Comparison of ENCODE assay signal across 18 cellular contexts in genomic region chr7:72035275-72035674, GRCh38.
A peak's percentile ranks its signal among the peaks of the same experiment; 100 is the strongest.
DNase-seq lines count a peak whose midpoint lies in the region; TF ChIP-seq lines count a peak whose summit lies in the region.
"Had no signal": no experiment of that assay in that cellular context is flagged by ENCODE, and none has a peak within 500 bp of the region (broad histone marks: within the 10 kb centered on the region; RNA-seq: fewer than 3 reads in every experiment).

No MANE protein-coding gene starts in this region.

- H3K9me3 Mint-ChIP-seq in CD14-positive monocyte = peaks cover 2 to 15% (median 9%) of the 10 kb centered on the region in 7 donors
- H3K9me3 Mint-ChIP-seq in activated T-helper 2 cell treated with anti-CD3 and anti-CD28 coated beads, Interferon-gamma antibody, Interleukin-2, Interleukin-4, amounts not matched to agents 10 μg/mL and 5 μg/mL and 100 μg/mL, durations not matched to agents 14 hours and 24 hours and 36 hours = peaks cover 36% of the 10 kb centered on the region

- H3K27ac ChIP-seq in neutrophil = peak overlapping the region; percentile 63
- H3K27ac ChIP-seq: C4-2B had no signal

- H3K36me3 Mint-ChIP-seq in CD14-positive monocyte = peaks cover 2 to 4% of the 10 kb centered on the region in 2 donors
- H3K36me3 Mint-ChIP-seq in activated T-helper 2 cell treated with anti-CD3 and anti-CD28 coated beads, Interferon-gamma antibody, Interleukin-2, Interleukin-4, amounts not matched to agents 10 μg/mL and 5 μg/mL and 100 μg/mL, durations not matched to agents 14 hours and 24 hours and 36 hours (ENCODE audit: low read depth) = no peaks in the 10 kb centered on the region

- H3K4me1 ChIP-seq in neutrophil (ENCODE audit: control insufficient read depth in 1 of 2, insufficient read depth in 1 of 2, low read depth in 1 of 2, low read length in 1 of 2) = peaks cover 11 to 14% of the 10 kb centered on the region in 2 experiments

- no peaks in the 10 kb centered on the region for H3K27me3 ChIP-seq in neutrophil

- DNase-seq in CD14-positive monocyte (ENCODE audit: low spot score) (no peak), KBM-7 (peak; percentile 68), NOMO-1 treated with dmso at 0.1 percent for 144 hours (lab: John Stamatoyannopoulos, UW; ENCODE audit: unreplicated experiment) (peak; percentile 26), NCI-H82 (lab: John Stamatoyannopoulos, UW) (no peak), NCI-H69 (lab: John Stamatoyannopoulos, UW) (no peak)
- no peak for DNase-seq in activated T-helper 2 cell treated with anti-CD3 and anti-CD28 coated beads, Interferon-gamma antibody, Interleukin-2, Interleukin-4, amounts not matched to agents 10 μg/mL and 5 μg/mL and 100 μg/mL, durations not matched to agents 14 hours and 24 hours and 36 hours (ENCODE audit: low spot score)
- DNase-seq: DMS53, KG1, NCI-H1092, NCI-H1436 treated with DMSO at 0.1 percent for 48 hours, NCI-H1930, NCI-H226, NCI-H524, SIG-M5, SK-N-SH, T-helper 1 cell had no signal

- intact Hi-C loops in CD14-positive monocyte (cut with micrococcal nuclease) = no loop called here
- intact Hi-C loops in activated T-helper 2 cell treated with anti-CD3 and anti-CD28 coated beads, Interferon-gamma antibody, Interleukin-2, Interleukin-4, amounts not matched to agents 10 μg/mL and 5 μg/mL and 100 μg/mL, durations not matched to agents 14 hours and 24 hours and 36 hours (cut with micrococcal nuclease) = no loop called here

- H3K36me3 ChIP-seq in neutrophil = no peaks in the 10 kb centered on the region

- H3K4me3 ChIP-seq in neutrophil (ENCODE audit: low read depth in 1 of 2, low read length in 1 of 2) = no peak overlapping the region

- H3K9me3 ChIP-seq in neutrophil = no peaks in the 10 kb centered on the region

- H3K4me1 Mint-ChIP-seq in CD14-positive monocyte = peaks cover 35% of the 10 kb centered on the region
- no peaks in the 10 kb centered on the region for H3K4me1 Mint-ChIP-seq in activated T-helper 2 cell treated with anti-CD3 and anti-CD28 coated beads, Interferon-gamma antibody, Interleukin-2, Interleukin-4, amounts not matched to agents 10 μg/mL and 5 μg/mL and 100 μg/mL, durations not matched to agents 14 hours and 24 hours and 36 hours (ENCODE audit: low read depth)

- peak overlapping the region; percentile 63 to 94 (median 88) for H3K27ac Mint-ChIP-seq in CD14-positive monocyte
- no peak overlapping the region for H3K27ac Mint-ChIP-seq in activated T-helper 2 cell treated with anti-CD3 and anti-CD28 coated beads, Interferon-gamma antibody, Interleukin-2, Interleukin-4, amounts not matched to agents 10 μg/mL and 5 μg/mL and 100 μg/mL, durations not matched to agents 14 hours and 24 hours and 36 hours

- TF ChIP-seq CTCF in CD14-positive monocyte (IDR thresholded peaks at IDR 0.05) (no peak), neutrophil (IDR thresholded peaks at IDR 0.05) (no peak)

- H3K27me3 Mint-ChIP-seq in CD14-positive monocyte (ENCODE audit: low read depth in 3 of 3) = peaks cover 2 to 5% (median 2%) of the 10 kb centered on the region in 3 donors
- no peaks in the 10 kb centered on the region for H3K27me3 Mint-ChIP-seq in activated T-helper 2 cell treated with anti-CD3 and anti-CD28 coated beads, Interferon-gamma antibody, Interleukin-2, Interleukin-4, amounts not matched to agents 10 μg/mL and 5 μg/mL and 100 μg/mL, durations not matched to agents 14 hours and 24 hours and 36 hours (ENCODE audit: low read depth)

- in situ Hi-C loops in KBM-7 (cut with MboI; ENCODE audit: low pct_unique_long_range_greater_than_20kb, low sequenced_read_pairs) = no loop called here

- peak overlapping the region in 1 of 2 donors; percentile 53 for H3K4me3 Mint-ChIP-seq in CD14-positive monocyte
- H3K4me3 Mint-ChIP-seq in activated T-helper 2 cell treated with anti-CD3 and anti-CD28 coated beads, Interferon-gamma antibody, Interleukin-2, Interleukin-4, amounts not matched to agents 10 μg/mL and 5 μg/mL and 100 μg/mL, durations not matched to agents 14 hours and 24 hours and 36 hours (ENCODE audit: low read depth) = no peak overlapping the region

Comparison
In these comparisons a context has a peak if more than half of its experiments do, and no peak if none do; other contexts are left out.
1. DNase-seq: peak in KBM-7 (single experiment) and NOMO-1 treated with dmso at 0.1 percent for 144 hours (single experiment); none in CD14-positive monocyte (single experiment), NCI-H82 (single experiment), activated T-helper 2 cell treated with anti-CD3 and anti-CD28 coated beads, Interferon-gamma antibody, Interleukin-2, Interleukin-4, amounts not matched to agents 10 μg/mL and 5 μg/mL and 100 μg/mL, durations not matched to agents 14 hours and 24 hours and 36 hours (single experiment) and NCI-H69 (single experiment).